In genomic region chr7:100965051-100965722, GRCh38 we compare ENCODE assay signal across 10 cellular contexts. TPM values are rescaled to one million over a fixed set of nuclear protein-coding genes. Genes with fewer than 3 reads are reported as not detected.
DNase-seq lines count a peak whose midpoint lies in the region; ATAC-seq lines count a peak whose summit lies in the region.
"Had no signal": no experiment of that assay in that cellular context is flagged by ENCODE, and none has a peak within 500 bp of the region (broad histone marks: within the 10 kb centered on the region; RNA-seq: fewer than 3 reads in every experiment).

No MANE protein-coding gene starts in this region.

- ATAC-seq in stimulated activated effector memory CD8-positive, alpha-beta T cell treated with anti-CD3 and anti-CD28 coated beads, Interleukin-12 subunit alpha, Interleukin-12 subunit beta, amount 100 ng/mL, for 72 hours, result no peak

- H3K36me3 Mint-ChIP-seq in activated T-cell treated with anti-CD3 and anti-CD28 coated beads, Interleukin-2, amount 50 U/mL, for 24 hours (ENCODE audit: low read depth), result no peaks in the 10 kb centered on the region
- no peaks in the 10 kb centered on the region for H3K36me3 Mint-ChIP-seq in activated T-helper 2 cell treated with anti-CD3 and anti-CD28 coated beads, Interferon-gamma antibody, Interleukin-2, Interleukin-4, amounts not matched to agents 10 μg/mL and 5 μg/mL and 100 μg/mL, durations not matched to agents 14 hours and 24 hours and 36 hours (ENCODE audit: low read depth)
- H3K36me3 Mint-ChIP-seq in stimulated activated effector memory CD8-positive, alpha-beta T cell treated with anti-CD3 and anti-CD28 coated beads, Interleukin-12 subunit alpha, Interleukin-12 subunit beta, amount 100 ng/mL, for 72 hours, result peaks cover 4% of the 10 kb centered on the region

- no peak for DNase-seq in activated T-cell treated with anti-CD3 and anti-CD28 coated beads, Interleukin-2, amount 50 U/mL, for 24 hours
- no peak for DNase-seq in activated T-cell treated with anti-CD3 and anti-CD28 coated beads, Interleukin-2, amount 50 U/mL, for 48 hours
- no peak for DNase-seq in activated T-helper 2 cell treated with anti-CD3 and anti-CD28 coated beads, Interferon-gamma antibody, Interleukin-2, Interleukin-4, amounts not matched to agents 10 μg/mL and 5 μg/mL and 100 μg/mL, durations not matched to agents 14 hours and 24 hours and 36 hours (ENCODE audit: low spot score)
- DNase-seq in iPS-NIHi7 (ENCODE audit: extremely low spot score) (peak; percentile 73), middle frontal gyrus (ENCODE audit: extremely low spot score, low spot score) (no peak), NCI-H146 treated with DMSO at 0.1 percent for 48 hours (lab: John Stamatoyannopoulos, UW; ENCODE audit: unreplicated experiment) (no peak)
- no peak for DNase-seq in stimulated activated effector memory CD8-positive, alpha-beta T cell treated with anti-CD3 and anti-CD28 coated beads, Interleukin-12 subunit alpha, Interleukin-12 subunit beta, amount 100 ng/mL, for 72 hours (ENCODE audit: low spot score in 2 of 2)
- no peak for DNase-seq in stimulated activated CD4-positive, alpha-beta T cell treated with anti-CD3 and anti-CD28 coated beads, Interleukin-15, amount 100 ng/mL, for 24 hours
- DNase-seq: activated gamma-delta T cell, hypothalamus had no signal

- peaks cover 64% of the 10 kb centered on the region for H3K27me3 Mint-ChIP-seq in activated T-cell treated with anti-CD3 and anti-CD28 coated beads, Interleukin-2, amount 50 U/mL, for 24 hours
- H3K27me3 Mint-ChIP-seq in activated T-helper 2 cell treated with anti-CD3 and anti-CD28 coated beads, Interferon-gamma antibody, Interleukin-2, Interleukin-4, amounts not matched to agents 10 μg/mL and 5 μg/mL and 100 μg/mL, durations not matched to agents 14 hours and 24 hours and 36 hours (ENCODE audit: low read depth), result peaks cover 35% of the 10 kb centered on the region

- no peak overlapping the region for H3K27ac Mint-ChIP-seq in activated T-cell treated with anti-CD3 and anti-CD28 coated beads, Interleukin-2, amount 50 U/mL, for 24 hours
- H3K27ac Mint-ChIP-seq in activated T-helper 2 cell treated with anti-CD3 and anti-CD28 coated beads, Interferon-gamma antibody, Interleukin-2, Interleukin-4, amounts not matched to agents 10 μg/mL and 5 μg/mL and 100 μg/mL, durations not matched to agents 14 hours and 24 hours and 36 hours, result no peak overlapping the region
- no peak overlapping the region for H3K27ac Mint-ChIP-seq in stimulated activated effector memory CD8-positive, alpha-beta T cell treated with anti-CD3 and anti-CD28 coated beads, Interleukin-12 subunit alpha, Interleukin-12 subunit beta, amount 100 ng/mL, for 72 hours

- peaks cover 17% of the 10 kb centered on the region for H3K4me1 Mint-ChIP-seq in activated T-cell treated with anti-CD3 and anti-CD28 coated beads, Interleukin-2, amount 50 U/mL, for 24 hours (ENCODE audit: low read depth)
- H3K4me1 Mint-ChIP-seq in activated T-helper 2 cell treated with anti-CD3 and anti-CD28 coated beads, Interferon-gamma antibody, Interleukin-2, Interleukin-4, amounts not matched to agents 10 μg/mL and 5 μg/mL and 100 μg/mL, durations not matched to agents 14 hours and 24 hours and 36 hours (ENCODE audit: low read depth), result peaks cover 10% of the 10 kb centered on the region
- peaks cover 24% of the 10 kb centered on the region for H3K4me1 Mint-ChIP-seq in stimulated activated effector memory CD8-positive, alpha-beta T cell treated with anti-CD3 and anti-CD28 coated beads, Interleukin-12 subunit alpha, Interleukin-12 subunit beta, amount 100 ng/mL, for 72 hours

- no peaks in the 10 kb centered on the region for H3K9me3 Mint-ChIP-seq in activated T-cell treated with anti-CD3 and anti-CD28 coated beads, Interleukin-2, amount 50 U/mL, for 24 hours
- no peaks in the 10 kb centered on the region for H3K9me3 Mint-ChIP-seq in activated T-helper 2 cell treated with anti-CD3 and anti-CD28 coated beads, Interferon-gamma antibody, Interleukin-2, Interleukin-4, amounts not matched to agents 10 μg/mL and 5 μg/mL and 100 μg/mL, durations not matched to agents 14 hours and 24 hours and 36 hours
- no peaks in the 10 kb centered on the region for H3K9me3 Mint-ChIP-seq in stimulated activated effector memory CD8-positive, alpha-beta T cell treated with anti-CD3 and anti-CD28 coated beads, Interleukin-12 subunit alpha, Interleukin-12 subunit beta, amount 100 ng/mL, for 72 hours

- intact Hi-C loops in activated T-helper 2 cell treated with anti-CD3 and anti-CD28 coated beads, Interferon-gamma antibody, Interleukin-2, Interleukin-4, amounts not matched to agents 10 μg/mL and 5 μg/mL and 100 μg/mL, durations not matched to agents 14 hours and 24 hours and 36 hours (cut with micrococcal nuclease), result loop anchor here (5.0 kb wide), 1 partner anchor 202 kb away; the partner anchor contains the start of gene VGF

- peak overlapping the region; percentile 59 for H3K4me3 Mint-ChIP-seq in activated T-cell treated with anti-CD3 and anti-CD28 coated beads, Interleukin-2, amount 50 U/mL, for 24 hours
- peak overlapping the region; percentile 60 for H3K4me3 Mint-ChIP-seq in activated T-helper 2 cell treated with anti-CD3 and anti-CD28 coated beads, Interferon-gamma antibody, Interleukin-2, Interleukin-4, amounts not matched to agents 10 μg/mL and 5 μg/mL and 100 μg/mL, durations not matched to agents 14 hours and 24 hours and 36 hours (ENCODE audit: low read depth)
- H3K4me3 Mint-ChIP-seq in stimulated activated effector memory CD8-positive, alpha-beta T cell treated with anti-CD3 and anti-CD28 coated beads, Interleukin-12 subunit alpha, Interleukin-12 subunit beta, amount 100 ng/mL, for 72 hours, result peak overlapping the region; percentile 72

RNA-seq across cellular contexts. Expression of gene MUC12, which starts 4.2 kb away (rescaled TPM):
- 0.85 and 1.4 TPM in 2 replicates for total RNA-seq in activated T-helper 2 cell treated with anti-CD3 and anti-CD28 coated beads, Interferon-gamma antibody, Interleukin-2, Interleukin-4, amounts not matched to agents 10 μg/mL and 5 μg/mL and 100 μg/mL, durations not matched to agents 14 hours and 24 hours and 36 hours

RNA-seq across cellular contexts. Expression of gene MUC3A, which starts 15.9 kb away (rescaled TPM):
- total RNA-seq in activated T-helper 2 cell treated with anti-CD3 and anti-CD28 coated beads, Interferon-gamma antibody, Interleukin-2, Interleukin-4, amounts not matched to agents 10 μg/mL and 5 μg/mL and 100 μg/mL, durations not matched to agents 14 hours and 24 hours and 36 hours, result 0.11 TPM in 1 of 2 replicates, not detected in the other

RNA-seq across cellular contexts. Expression of gene MUC17, which starts 54.7 kb away (rescaled TPM):
- not detected in 2 replicates for total RNA-seq in activated T-helper 2 cell treated with anti-CD3 and anti-CD28 coated beads, Interferon-gamma antibody, Interleukin-2, Interleukin-4, amounts not matched to agents 10 μg/mL and 5 μg/mL and 100 μg/mL, durations not matched to agents 14 hours and 24 hours and 36 hours
